24 cellular contexts compared by ENCODE assay signal in genomic region chr15:29471306-29471705, GRCh38.
"Had no signal": no experiment of that assay in that cellular context is flagged by ENCODE, and none has a peak within 500 bp of the region (broad histone marks: within the 10 kb centered on the region; RNA-seq: fewer than 3 reads in every experiment).

No MANE protein-coding gene starts in this region.

- H3K9ac ChIP-seq: SK-N-SH had no signal

- H3K27ac ChIP-seq: adrenal gland, SJCRH30, WERI-Rb-1 had no signal

- H3K4me3 Mint-ChIP-seq: activated CD8-positive, alpha-beta T cell treated with anti-CD3 and anti-CD28 coated beads, Interleukin-2, amount 10 ng/mL, durations not matched to agents 7 days and 5 days; activated naive CD8-positive, alpha-beta T cell treated with anti-CD3 and anti-CD28 coated beads, Interleukin-2, amount 10 ng/mL, durations not matched to agents 7 days and 5 days had no signal

- DNase-seq: activated CD4-positive, alpha-beta T cell treated with anti-CD3 and anti-CD28 coated beads for 48 hours; activated CD4-positive, alpha-beta T cell treated with anti-CD3 and anti-CD28 coated beads, Interleukin-2, amount 50 U/mL, for 4 hours; activated CD8-positive, alpha-beta memory T cell treated with anti-CD3 and anti-CD28 coated beads, Interleukin-2, amount 50 U/mL, for 48 hours; activated CD8-positive, alpha-beta T cell treated with anti-CD3 and anti-CD28 coated beads, Interleukin-2, amount 10 ng/mL, durations not matched to agents 7 days and 5 days; activated naive CD4-positive, alpha-beta T cell treated with anti-CD3 and anti-CD28 coated beads, Interleukin-2, amount 50 U/mL, for 16 hours; activated naive CD8-positive, alpha-beta T cell treated with anti-CD3 and anti-CD28 coated beads, Interleukin-2, amount 10 ng/mL, durations not matched to agents 7 days and 5 days; activated T-cell treated with anti-CD3 and anti-CD28 coated beads, Interleukin-2, amount 50 U/mL, for 1 hour; adrenal gland; anterior cingulate cortex; MM.1S; NCI-H1105; NCI-H1436; NCI-H1694 treated with DMSO at 0.1 percent for 48 hours; NCI-H510A; NCI-H526 treated with DMSO at 0.1 percent for 48 hours; NCI-H82; Right ventricle myocardium superior; RPMI8226; SJCRH30; SK-N-SH; T-helper 1 cell; WERI-Rb-1 had no signal

- H3K36me3 ChIP-seq: adrenal gland, SJCRH30, WERI-Rb-1 had no signal

- H3K4me2 ChIP-seq: SK-N-SH had no signal

- H3K9me3 ChIP-seq: adrenal gland, SJCRH30, SK-N-SH had no signal

- H3K4me1 ChIP-seq: adrenal gland, SJCRH30 had no signal

- H3K9me3 Mint-ChIP-seq: activated naive CD8-positive, alpha-beta T cell treated with anti-CD3 and anti-CD28 coated beads, Interleukin-2, amount 10 ng/mL, durations not matched to agents 7 days and 5 days had no signal

- H3K4me3 ChIP-seq: adrenal gland, SJCRH30 had no signal

- H3K36me3 Mint-ChIP-seq: activated naive CD8-positive, alpha-beta T cell treated with anti-CD3 and anti-CD28 coated beads, Interleukin-2, amount 10 ng/mL, durations not matched to agents 7 days and 5 days had no signal

- H3K9me2 ChIP-seq: SK-N-SH had no signal

- H3K27ac Mint-ChIP-seq: activated CD8-positive, alpha-beta T cell treated with anti-CD3 and anti-CD28 coated beads, Interleukin-2, amount 10 ng/mL, durations not matched to agents 7 days and 5 days; activated naive CD8-positive, alpha-beta T cell treated with anti-CD3 and anti-CD28 coated beads, Interleukin-2, amount 10 ng/mL, durations not matched to agents 7 days and 5 days had no signal

- ATAC-seq: activated CD4-positive, CD25-positive, alpha-beta regulatory T cell treated with anti-CD3 and anti-CD28 coated beads, Interleukin-2, amount 50 U/mL, for 24 hours; activated CD8-positive, alpha-beta T cell treated with anti-CD3 and anti-CD28 coated beads, Interleukin-2, amount 10 ng/mL, durations not matched to agents 7 days and 5 days; Panc1 had no signal

- H3K4me1 Mint-ChIP-seq: activated naive CD8-positive, alpha-beta T cell treated with anti-CD3 and anti-CD28 coated beads, Interleukin-2, amount 10 ng/mL, durations not matched to agents 7 days and 5 days had no signal

- H3K27me3 Mint-ChIP-seq: activated naive CD8-positive, alpha-beta T cell treated with anti-CD3 and anti-CD28 coated beads, Interleukin-2, amount 10 ng/mL, durations not matched to agents 7 days and 5 days had no signal

- H3K27me3 ChIP-seq: adrenal gland, SJCRH30 had no signal
